17 cellular contexts compared by ENCODE assay signal in genomic region chr2:227671170-227671887, GRCh38. TPM values are rescaled to one million over a fixed set of nuclear protein-coding genes. Genes with fewer than 3 reads are reported as not detected.
A peak's percentile ranks its signal among the peaks of the same experiment; 100 is the strongest.
DNase-seq lines count a peak whose midpoint lies in the region; ATAC-seq and TF ChIP-seq lines count a peak whose summit lies in the region.
"Had no signal": no experiment of that assay in that cellular context is flagged by ENCODE, and none has a peak within 500 bp of the region (broad histone marks: within the 10 kb centered on the region; RNA-seq: fewer than 3 reads in every experiment).

No MANE protein-coding gene starts in this region.

- no peak overlapping the region for H3K4me3 Mint-ChIP-seq in endothelial cell (ENCODE audit: unreplicated experiment)
- H3K4me3 Mint-ChIP-seq: CD4-positive, alpha-beta memory T cell had no signal

- no peaks in the 10 kb centered on the region for H3K36me3 Mint-ChIP-seq in endothelial cell (ENCODE audit: low read depth, unreplicated experiment)
- H3K36me3 Mint-ChIP-seq: CD4-positive, alpha-beta memory T cell had no signal

- in situ Hi-C loops in GM23248 (cut with MboI), result no loop called here

- H3K9me3 ChIP-seq in GM23248 (ENCODE audit: low read depth) (no peaks in the 10 kb centered on the region), adipocyte (ENCODE audit: control insufficient read depth, low read length) (no peaks in the 10 kb centered on the region), left lung (no peaks in the 10 kb centered on the region)
- H3K9me3 ChIP-seq: BLaER1 had no signal

- H3K9me3 Mint-ChIP-seq in endothelial cell (ENCODE audit: unreplicated experiment), result no peaks in the 10 kb centered on the region
- H3K9me3 Mint-ChIP-seq: CD4-positive, alpha-beta memory T cell had no signal

- H3F3A ChIP-seq in GM23248 (ENCODE audit: insufficient read depth), result no peaks in the 10 kb centered on the region

- intact Hi-C loops in left lung (cut with DNase I), result no loop called here

- peaks cover 2% of the 10 kb centered on the region for H3K27me3 Mint-ChIP-seq in endothelial cell (ENCODE audit: unreplicated experiment)

- no peak overlapping the region for H3K4me3 ChIP-seq in GM23248
- no peak overlapping the region for H3K4me3 ChIP-seq in adipocyte (ENCODE audit: low read length)
- no peak overlapping the region for H3K4me3 ChIP-seq in left lung
- H3K4me3 ChIP-seq: BLaER1, SK-N-MC had no signal

- H3K9me2 ChIP-seq in GM23248 (ENCODE audit: insufficient read depth), result no peaks in the 10 kb centered on the region

- H3K36me3 ChIP-seq in GM23248 (ENCODE audit: low read depth) (no peaks in the 10 kb centered on the region), adipocyte (ENCODE audit: control insufficient read depth, insufficient read depth, low read length, severe bottlenecking) (no peaks in the 10 kb centered on the region), left lung (no peaks in the 10 kb centered on the region)
- H3K36me3 ChIP-seq: BLaER1 had no signal

- H3K27me3 ChIP-seq in GM23248 (replicated peaks; ENCODE audit: insufficient read depth), result no peaks in the 10 kb centered on the region
- H3K27me3 ChIP-seq in adipocyte (replicated peaks; ENCODE audit: control insufficient read depth, insufficient read depth, low read length), result no peaks in the 10 kb centered on the region
- H3K27me3 ChIP-seq in left lung, result no peaks in the 10 kb centered on the region
- H3K27me3 ChIP-seq: BLaER1 had no signal

- no peak overlapping the region for H3K27ac Mint-ChIP-seq in endothelial cell (ENCODE audit: unreplicated experiment)
- H3K27ac Mint-ChIP-seq: CD4-positive, alpha-beta memory T cell had no signal

- no peak overlapping the region for H3K4me2 ChIP-seq in GM23248 (ENCODE audit: unreplicated experiment)
- H3K4me2 ChIP-seq: BLaER1 had no signal

- no peak overlapping the region for H3K27ac ChIP-seq in GM23248
- no peak overlapping the region for H3K27ac ChIP-seq in left lung
- H3K27ac ChIP-seq: BLaER1, SK-N-MC had no signal

- no peaks in the 10 kb centered on the region for H3K79me2 ChIP-seq in GM23248 (ENCODE audit: insufficient read depth)

- H4K20me1 ChIP-seq in GM23248 (ENCODE audit: insufficient read depth), result no peaks in the 10 kb centered on the region
- H4K20me1 ChIP-seq: BLaER1 had no signal

- H3K4me1 ChIP-seq in GM23248 (ENCODE audit: insufficient read depth), result no peaks in the 10 kb centered on the region
- H3K4me1 ChIP-seq in adipocyte (ENCODE audit: control insufficient read depth, insufficient read depth, low read length), result peaks cover 38% of the 10 kb centered on the region
- H3K4me1 ChIP-seq in left lung, result no peaks in the 10 kb centered on the region

- no peak overlapping the region for H3K9ac ChIP-seq in GM23248
- peak overlapping the region; percentile 40 for H3K9ac ChIP-seq in adipocyte (ENCODE audit: low read length)
- H3K9ac ChIP-seq: BLaER1 had no signal

- peak; percentile 64 for ATAC-seq in left lung
- no peak for ATAC-seq in GM18517 (IDR thresholded peaks at IDR 0.05; ENCODE audit: unreplicated experiment)
- ATAC-seq: Right ventricle myocardium inferior had no signal

- DNase-seq in GM23248 (peak; percentile 9), adipocyte (ENCODE audit: low read depth) (peak; percentile 46), left lung (no peak), endothelial cell (ENCODE audit: low spot score) (no peak)
- DNase-seq: CD4-positive, alpha-beta memory T cell; GF-D8; GOT3; NCI-H1105; NCI-H2081; NCI-H510A; NCI-H774 had no signal

- no peaks in the 10 kb centered on the region for H3K4me1 Mint-ChIP-seq in endothelial cell (ENCODE audit: unreplicated experiment)
- H3K4me1 Mint-ChIP-seq: CD4-positive, alpha-beta memory T cell had no signal

- no peak for TF ChIP-seq CTCF in left lung (IDR thresholded peaks at IDR 0.05)
- TF ChIP-seq CTCF in endothelial cell (IDR thresholded peaks at IDR 0.05; ENCODE audit: unreplicated experiment), result no peak

- 49 to 51% methylated on average over 2 of the region's 2 CpGs for WGBS in GM23248 (ENCODE audit: low coverage in 1 of 2, low lambda C conversion rate in 2 of 2, missing lambda C conversion rate in 2 of 2), 2 experiments

- H2AFZ ChIP-seq in GM23248, result no peak overlapping the region

RNA-seq across cellular contexts. Expression of gene SCYGR5, which starts 4.7 kb away (rescaled TPM):
- not detected in 2 replicates for total RNA-seq in GM23248 (2014; rRNA removed; shearing (Covaris generic))
- polyA plus RNA-seq in GM23248 (2016; fragmentation: Nextera tagmentation; extraction: Ambion mirVana), result not detected in 2 replicates
- not detected for total RNA-seq in left lung
- not detected for total RNA-seq in endothelial cell (ENCODE audit: unreplicated experiment)
- total RNA-seq: A673; CD4-positive, alpha-beta memory T cell; OCI-LY7; Right ventricle myocardium inferior had no signal
- polyA plus RNA-seq: CD4-positive, alpha-beta memory T cell had no signal

RNA-seq across cellular contexts. Expression of gene SLC19A3, which starts 46.5 kb away (rescaled TPM):
- 0.65 and 0.89 TPM in 2 replicates for total RNA-seq in GM23248 (2014; rRNA removed; shearing (Covaris generic))
- 0.10 and 0.71 TPM in 2 replicates for polyA plus RNA-seq in GM23248 (2016; fragmentation: Nextera tagmentation; extraction: Ambion mirVana)
- total RNA-seq in left lung (10 to 100 TPM in 1 of 2 donors, 1 to 10 TPM in 1; 6.2 to 10.7 TPM), endothelial cell (ENCODE audit: unreplicated experiment) (0.62 TPM)
- total RNA-seq: CD4-positive, alpha-beta memory T cell; OCI-LY7 had no signal
- polyA plus RNA-seq: CD4-positive, alpha-beta memory T cell had no signal

RNA-seq across cellular contexts. Expression of gene SCYGR6, which starts 53.2 kb away (rescaled TPM):
- total RNA-seq in GM23248 (2014; rRNA removed; shearing (Covaris generic)), result not detected in 2 replicates
- not detected in 2 replicates for polyA plus RNA-seq in GM23248 (2016; fragmentation: Nextera tagmentation; extraction: Ambion mirVana)
- total RNA-seq in left lung, result not detected
- total RNA-seq in endothelial cell (ENCODE audit: unreplicated experiment), result not detected
- total RNA-seq: A673; CD4-positive, alpha-beta memory T cell; OCI-LY7; Right ventricle myocardium inferior had no signal
- polyA plus RNA-seq: CD4-positive, alpha-beta memory T cell had no signal

RNA-seq across cellular contexts. Expression of gene SCYGR4, which starts 54.0 kb away (rescaled TPM):
- not detected in 2 replicates for total RNA-seq in GM23248 (2014; rRNA removed; shearing (Covaris generic))
- not detected in 2 replicates for polyA plus RNA-seq in GM23248 (2016; fragmentation: Nextera tagmentation; extraction: Ambion mirVana)
- not detected for total RNA-seq in left lung
- not detected for total RNA-seq in endothelial cell (ENCODE audit: unreplicated experiment)
- total RNA-seq: A673; CD4-positive, alpha-beta memory T cell; OCI-LY7; Right ventricle myocardium inferior had no signal
- polyA plus RNA-seq: CD4-positive, alpha-beta memory T cell had no signal

RNA-seq across cellular contexts. Expression of gene SCYGR3, which starts 56.7 kb away (rescaled TPM):
- not detected in 2 replicates for total RNA-seq in GM23248 (2014; rRNA removed; shearing (Covaris generic))
- polyA plus RNA-seq in GM23248 (2016; fragmentation: Nextera tagmentation; extraction: Ambion mirVana), result not detected in 2 replicates
- not detected for total RNA-seq in left lung
- total RNA-seq in endothelial cell (ENCODE audit: unreplicated experiment), result not detected
- total RNA-seq: A673; CD4-positive, alpha-beta memory T cell; OCI-LY7; Right ventricle myocardium inferior had no signal
- polyA plus RNA-seq: CD4-positive, alpha-beta memory T cell had no signal

Comparison
In these comparisons a context has a peak if more than half of its experiments do, and no peak if none do; other contexts are left out.
1. DNase-seq: peak in GM23248 (single experiment) and adipocyte (single experiment); none in left lung (0 of 2) and endothelial cell (single experiment).